18 cellular contexts compared by ENCODE assay signal in the genomic region with DNA sequence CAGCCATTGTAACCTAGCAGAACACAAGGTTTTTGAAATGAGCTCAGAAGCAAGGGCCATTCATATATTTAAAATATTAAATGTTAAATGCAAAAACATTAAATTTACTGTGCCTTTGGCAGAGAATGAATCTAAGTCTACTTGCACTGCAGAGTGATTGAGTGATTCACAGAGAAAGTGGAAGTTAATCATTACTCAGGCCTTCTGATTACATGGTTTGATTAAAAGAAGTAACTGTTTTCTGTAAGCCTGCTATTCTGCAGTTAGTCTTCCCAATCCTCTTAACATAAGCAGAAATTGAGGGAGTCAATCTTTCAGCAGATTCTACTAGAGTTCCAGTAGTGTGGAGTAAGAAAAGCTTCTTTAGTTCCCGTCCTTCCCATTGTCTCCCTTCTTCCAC. TPM values are rescaled to one million over a fixed set of nuclear protein-coding genes. Genes with fewer than 3 reads are reported as not detected.
A peak's percentile ranks its signal among the peaks of the same experiment; 100 is the strongest.
DNase-seq lines count a peak whose midpoint lies in the region; ATAC-seq and TF ChIP-seq lines count a peak whose summit lies in the region.
"Had no signal": no experiment of that assay in that cellular context is flagged by ENCODE, and none has a peak within 500 bp of the region (broad histone marks: within the 10 kb centered on the region; RNA-seq: fewer than 3 reads in every experiment).

No MANE protein-coding gene starts in this region.

- H3K27ac ChIP-seq in HUES6 (ENCODE audit: low read depth, low read length) (no peak overlapping the region), dorsolateral prefrontal cortex (peak overlapping the region in 49 of 59 donors; percentile 0 to 98 (median 91)), muscle layer of duodenum (ENCODE audit: low read length) (peak overlapping the region; percentile 14)
- H3K27ac ChIP-seq in CD4-positive, alpha-beta T cell (ENCODE audit: low read depth, low read length): no peak overlapping the region
- H3K27ac ChIP-seq: prostate gland had no signal

- no peaks in the 10 kb centered on the region for H3K36me3 ChIP-seq in HUES6 (ENCODE audit: control insufficient read depth, insufficient read depth, low read length)
- no peaks in the 10 kb centered on the region for H3K36me3 ChIP-seq in muscle layer of duodenum (ENCODE audit: control insufficient read depth in 1 of 2, insufficient read depth in 2 of 2, low read length in 2 of 2)
- H3K36me3 ChIP-seq: prostate gland had no signal

- peaks cover 79% of the 10 kb centered on the region for H3K27me3 Mint-ChIP-seq in CD4-positive, alpha-beta T cell
- peaks cover 42 to 76% (median 49%) of the 10 kb centered on the region in 5 donors for H3K27me3 Mint-ChIP-seq in naive thymus-derived CD8-positive, alpha-beta T cell

- no peak overlapping the region for H3K27ac Mint-ChIP-seq in CD4-positive, alpha-beta T cell
- H3K27ac Mint-ChIP-seq in naive thymus-derived CD8-positive, alpha-beta T cell: no peak overlapping the region

- H3K9me3 Mint-ChIP-seq in CD4-positive, alpha-beta T cell: no peaks in the 10 kb centered on the region
- peaks cover 0 to 18% (median 4%) of the 10 kb centered on the region in 9 donors for H3K9me3 Mint-ChIP-seq in naive thymus-derived CD8-positive, alpha-beta T cell
- H3K9me3 Mint-ChIP-seq: stimulated activated naive B cell treated with anti-CD40 and anti-IgM and Interleukin-4, amounts not matched to agents 10 μg/mL and 1 μg/mL and 100 μg/mL, for 72 hours had no signal

- H3K4me1 ChIP-seq in HUES6 (ENCODE audit: control insufficient read depth, insufficient read depth, low read length) (peaks cover 7% of the 10 kb centered on the region; the same call in 1 of the 2 replicates), muscle layer of duodenum (ENCODE audit: control insufficient read depth in 1 of 2, insufficient read depth in 2 of 2, low read length in 2 of 2) (peaks cover 0 to 14% of the 10 kb centered on the region in 2 donors)
- H3K4me1 ChIP-seq: prostate gland had no signal

- no peaks in the 10 kb centered on the region for H3K36me3 Mint-ChIP-seq in CD4-positive, alpha-beta T cell (ENCODE audit: low read depth)
- peaks cover 0 to 6% (median 0%) of the 10 kb centered on the region in 3 donors for H3K36me3 Mint-ChIP-seq in naive thymus-derived CD8-positive, alpha-beta T cell
- H3K36me3 Mint-ChIP-seq: stimulated activated naive B cell treated with anti-CD40 and anti-IgM and Interleukin-4, amounts not matched to agents 10 μg/mL and 1 μg/mL and 100 μg/mL, for 72 hours had no signal

- peaks cover 34% of the 10 kb centered on the region for H3K4me1 Mint-ChIP-seq in CD4-positive, alpha-beta T cell (ENCODE audit: low read depth)
- peaks cover 17 to 41% (median 30%) of the 10 kb centered on the region in 4 donors for H3K4me1 Mint-ChIP-seq in naive thymus-derived CD8-positive, alpha-beta T cell

- DNase-seq in AG09309 (ENCODE audit: low read depth): no peak
- no peak for DNase-seq in dorsolateral prefrontal cortex
- no peak for DNase-seq in CD4-positive, alpha-beta T cell
- DNase-seq in stimulated activated CD8-positive, alpha-beta memory T cell treated with anti-CD3 and anti-CD28 coated beads, Interleukin-4, amount 100 ng/mL, for 48 hours: no peak
- no peak for DNase-seq in naive thymus-derived CD8-positive, alpha-beta T cell
- DNase-seq: activated CD4-positive, CD25-positive, alpha-beta regulatory T cell treated with anti-CD3 and anti-CD28 coated beads, Interleukin-2, amount 50 U/mL, for 72 hours; activated T-cell treated with anti-CD3 and anti-CD28 coated beads, Interleukin-2, amount 50 U/mL, for 48 hours; effector CD4-positive, alpha-beta T cell; GDM1; mammary epithelial cell; NCI-H1092; NK-92 treated with Interleukin-12 subunit alpha and Interleukin-12 subunit beta, amount 100 ng/mL, for 24 hours; SK-N-SH; stimulated activated naive B cell treated with anti-CD40 and anti-IgM and Interleukin-4, amounts not matched to agents 10 μg/mL and 1 μg/mL and 100 μg/mL, for 72 hours had no signal

- POLR2A ChIA-PET in CD4-positive, alpha-beta T cell (lab: Charles Lee): no interaction called here
- POLR2A ChIA-PET in naive thymus-derived CD8-positive, alpha-beta T cell (lab: Charles Lee): no interaction called here

- ATAC-seq in GM19452 (IDR thresholded peaks at IDR 0.05; ENCODE audit: unreplicated experiment): no peak
- ATAC-seq in CD4-positive, alpha-beta T cell (ENCODE audit: poor library complexity): no peak
- ATAC-seq in naive thymus-derived CD8-positive, alpha-beta T cell: no peak
- ATAC-seq: stimulated activated naive B cell treated with anti-CD40 and anti-IgM and Interleukin-4, amounts not matched to agents 10 μg/mL and 1 μg/mL and 100 μg/mL, for 72 hours had no signal

- H3K9me3 ChIP-seq in HUES6 (ENCODE audit: control insufficient read depth, insufficient read depth, low read depth, low read length): no peaks in the 10 kb centered on the region
- H3K9me3 ChIP-seq in muscle layer of duodenum (ENCODE audit: control insufficient read depth in 1 of 2, low read length in 2 of 2): no peaks in the 10 kb centered on the region
- no peaks in the 10 kb centered on the region for H3K9me3 ChIP-seq in CD4-positive, alpha-beta T cell (ENCODE audit: control insufficient read depth, low read length)
- H3K9me3 ChIP-seq: prostate gland, SK-N-SH had no signal

- CTCF ChIA-PET in CD4-positive, alpha-beta T cell (lab: Charles Lee): no interaction called here

- peaks cover 30% of the 10 kb centered on the region for H3K27me3 ChIP-seq in HUES6 (ENCODE audit: control insufficient read depth, insufficient read depth, low read length)
- H3K27me3 ChIP-seq in dorsolateral prefrontal cortex: no peaks in the 10 kb centered on the region
- H3K27me3 ChIP-seq in muscle layer of duodenum (ENCODE audit: low read depth, low read length): no peaks in the 10 kb centered on the region
- peaks cover 53% of the 10 kb centered on the region for H3K27me3 ChIP-seq in CD4-positive, alpha-beta T cell (ENCODE audit: control insufficient read depth, insufficient read depth, low read length)

- TF ChIP-seq CTCF in AG09309 (IDR thresholded peaks at IDR 0.05; ENCODE audit: control insufficient read depth, insufficient read depth, low read depth, low read length, missing control alignments) (no peak), dorsolateral prefrontal cortex (IDR thresholded peaks at IDR 0.05 in 54 of 56, conservative IDR thresholded peaks at IDR 0.05 in 2 of 56; ENCODE audit: low read depth in 1 of 56, partially characterized antibody in 56 of 56) (no peak)
- TF ChIP-seq CTCF in CD4-positive, alpha-beta T cell (IDR thresholded peaks at IDR 0.05): no peak

- no peak overlapping the region for H3K4me3 Mint-ChIP-seq in CD4-positive, alpha-beta T cell
- no peak overlapping the region for H3K4me3 Mint-ChIP-seq in naive thymus-derived CD8-positive, alpha-beta T cell
- H3K4me3 Mint-ChIP-seq: stimulated activated naive B cell treated with anti-CD40 and anti-IgM and Interleukin-4, amounts not matched to agents 10 μg/mL and 1 μg/mL and 100 μg/mL, for 72 hours had no signal

- peak overlapping the region; percentile 89; the same call in 1 of the 2 replicates for H3K4me3 ChIP-seq in AG09309 (ENCODE audit: control insufficient read depth, low read depth, low read length)
- peak overlapping the region; percentile 97; the same call in 1 of the 2 replicates for H3K4me3 ChIP-seq in HUES6 (ENCODE audit: low read depth, low read length)
- H3K4me3 ChIP-seq in dorsolateral prefrontal cortex: peak overlapping the region in 57 of 59 donors; percentile 51 to 90 (median 76)
- H3K4me3 ChIP-seq in muscle layer of duodenum (ENCODE audit: low read depth in 1 of 2, low read length in 2 of 2): peak overlapping the region in 1 of 2 donors; percentile 92

- H3K9ac ChIP-seq in HUES6 (ENCODE audit: low read length): no peak overlapping the region
- H3K9ac ChIP-seq: SK-N-SH had no signal

- intact Hi-C loops in dorsolateral prefrontal cortex (cut with DNase I): loop anchor here (5.0 to 10.0 kb wide), 3 partner anchors 153 to 1043 kb away; no protein-coding TSS in a partner anchor
- intact Hi-C loops in CD4-positive, alpha-beta T cell (cut with DNase I, micrococcal nuclease): no loop called here

RNA-seq across cellular contexts. Expression of a gene that starts 1.5 kb away (rescaled TPM):
- total RNA-seq in dorsolateral prefrontal cortex: 10 to 100 TPM; 19.4 to 68.1 (median 55.8) TPM
- total RNA-seq in CD4-positive, alpha-beta T cell: not detected
- not detected for total RNA-seq in naive thymus-derived CD8-positive, alpha-beta T cell
- not detected for polyA plus RNA-seq in naive thymus-derived CD8-positive, alpha-beta T cell
- polyA plus RNA-seq: mammary epithelial cell had no signal

Comparison
In these comparisons a context has a peak if more than half of its experiments do, and no peak if none do; other contexts are left out.
1. H3K27ac ChIP-seq: peak in dorsolateral prefrontal cortex (49 of 59) and muscle layer of duodenum (single experiment); none in HUES6 (single experiment) and CD4-positive, alpha-beta T cell (single experiment).
2. RNA of a gene that starts 1.5 kb away (total RNA-seq): 19.4 to 68.1 TPM in dorsolateral prefrontal cortex; not detected in CD4-positive, alpha-beta T cell and not detected in naive thymus-derived CD8-positive, alpha-beta T cell; every median in the first group is over 10 times any median in the second.
3. intact Hi-C loops: an anchor here in dorsolateral prefrontal cortex (5.0 to 10.0 kb wide); none called in CD4-positive, alpha-beta T cell.